ENCODE assay signal across 8 cellular contexts in genomic region chr17:49567871-49568694, GRCh38. TPM values are rescaled to one million over a fixed set of nuclear protein-coding genes. Genes with fewer than 3 reads are reported as not detected.
DNase-seq lines count a peak whose midpoint lies in the region; ATAC-seq and TF ChIP-seq lines count a peak whose summit lies in the region.

No MANE protein-coding gene starts in this region.

- peak; percentile 44 for ATAC-seq in GM19452 (IDR thresholded peaks at IDR 0.05; ENCODE audit: unreplicated experiment)
- peak; percentile 78 for ATAC-seq in body of pancreas
- ATAC-seq in GM21786 (IDR thresholded peaks at IDR 0.05; ENCODE audit: unreplicated experiment), result no peak

- H3K36me3 ChIP-seq in body of pancreas (replicated peaks in 1 of 2; ENCODE audit: insufficient read depth in 1 of 2, low read depth in 2 of 2), result no peaks in the 10 kb centered on the region

- peaks cover 33% of the 10 kb centered on the region for H3K4me1 ChIP-seq in body of pancreas

- peak overlapping the region in 3 of 4 donors; percentile 49 to 63 (median 63) for H3K27ac ChIP-seq in body of pancreas

- peak in 1 of 3 donors; percentile 21 for TF ChIP-seq POLR2A in body of pancreas (IDR thresholded peaks at IDR 0.05)

- H3K4me3 ChIP-seq in AG10803 (ENCODE audit: low read length) (peak overlapping the region; percentile 56), body of pancreas (peak overlapping the region in 1 of 2 donors; percentile 6), iPS-18c (ENCODE audit: insufficient read depth, low read depth, low read length) (peak overlapping the region; percentile 34; the same call in 1 of the 2 replicates), skeletal muscle cell (ENCODE audit: low read depth, low read length) (peak overlapping the region; percentile 39)

- WGBS in body of pancreas, 2 donors, result 8 to 10% methylated on average over 18 to 42 of the region's 42 CpGs

- peak; percentile 71 for DNase-seq in AG10803 (ENCODE audit: low read depth)
- DNase-seq in NCI-H1694 treated with DMSO at 0.1 percent for 48 hours (lab: John Stamatoyannopoulos, UW), result peak; percentile 53
- DNase-seq in UCSD-AML1 (lab: John Stamatoyannopoulos, UW; ENCODE audit: unreplicated experiment), result peak; percentile 83
- DNase-seq in body of pancreas, result peak; percentile 89 to 94 (median 92)
- DNase-seq in skeletal muscle cell (ENCODE audit: low read depth), result no peak

- no peaks in the 10 kb centered on the region for H3K27me3 ChIP-seq in body of pancreas

- TF ChIP-seq CTCF in AG10803 (conservative IDR thresholded peaks at IDR 0.05; ENCODE audit: low read length) (peak; percentile 84), body of pancreas (IDR thresholded peaks at IDR 0.05) (peak; percentile 81 to 99 (median 97))

- intact Hi-C loops in body of pancreas (cut with DNase I), result no loop called here

- H3K9me3 ChIP-seq in body of pancreas (no peaks in the 10 kb centered on the region), iPS-18c (ENCODE audit: control insufficient read depth, insufficient read depth, low read length) (no peaks in the 10 kb centered on the region)

RNA-seq across cellular contexts. Expression of gene NXPH3, which starts 7.6 kb away (rescaled TPM):
- under 1 TPM; 0.78 to 0.99 TPM for total RNA-seq in body of pancreas
